Comparison of ENCODE assay signal across 8 cellular contexts in genomic region chr11:134068829-134069425, GRCh38.
DNase-seq lines count a peak whose midpoint lies in the region; ATAC-seq lines count a peak whose summit lies in the region.

JAM3 (plus strand) TSS chr11:134069072; CDS start chr11:134069084, 12 bp downstream.

- no peaks in the 10 kb centered on the region for H3K27me3 ChIP-seq in endocrine pancreas (ENCODE audit: control insufficient read depth, insufficient read depth, low read length)

- H3K9me3 ChIP-seq in endocrine pancreas (ENCODE audit: control insufficient read depth, low read length), result no peaks in the 10 kb centered on the region

- H3K36me3 ChIP-seq in endocrine pancreas (ENCODE audit: control insufficient read depth, insufficient read depth, low read length), result no peaks in the 10 kb centered on the region

- ATAC-seq in GM19035 (IDR thresholded peaks at IDR 0.05; ENCODE audit: unreplicated experiment), result peak; percentile 82
- ATAC-seq in HG03354 (IDR thresholded peaks at IDR 0.05; ENCODE audit: poor library complexity, severe bottlenecking, unreplicated experiment), result peak; percentile 91

- in situ Hi-C loops in ACHN (cut with HindIII; ENCODE audit: low pct_ligation_motif_present, low pct_unique_long_range_greater_than_20kb, low sequenced_read_pairs), result no loop called here

- peak within 1 kb of the TSS; percentile 58 for H3K9ac ChIP-seq in endocrine pancreas (ENCODE audit: control insufficient read depth, insufficient read depth, low read length)

- H3K4me3 ChIP-seq in endocrine pancreas (ENCODE audit: control insufficient read depth, insufficient read depth, low read length), result peak within 1 kb of the TSS; percentile 53

- H3K4me1 ChIP-seq in endocrine pancreas (ENCODE audit: control insufficient read depth, insufficient read depth, low read length), result no peaks in the 10 kb centered on the region

- DNase-seq in ACHN (peak; percentile 75), NCI-H526 (lab: John Stamatoyannopoulos, UW) (peak; percentile 96 to 100), medulla oblongata (ENCODE audit: extremely low spot score) (peak; percentile 96)
- peak; percentile 94 for DNase-seq in activated CD8-positive, alpha-beta memory T cell treated with anti-CD3 and anti-CD28 coated beads, Interleukin-2, amount 50 U/mL, for 1 hour (ENCODE audit: extremely low read depth)
- DNase-seq in stimulated activated CD4-positive, alpha-beta T cell treated with anti-CD3 and anti-CD28 coated beads, TNF-alpha, amount 100 ng/mL, for 24 hours (ENCODE audit: low read depth in 3 of 3), result peak; percentile 92 to 97 (median 93)

Comparison
In these comparisons a context has a peak if more than half of its experiments do, and no peak if none do; other contexts are left out.
1. Peak in every context shown above with its lines: DNase-seq, ATAC-seq and H3K4me3 ChIP-seq.